In the genomic region with DNA sequence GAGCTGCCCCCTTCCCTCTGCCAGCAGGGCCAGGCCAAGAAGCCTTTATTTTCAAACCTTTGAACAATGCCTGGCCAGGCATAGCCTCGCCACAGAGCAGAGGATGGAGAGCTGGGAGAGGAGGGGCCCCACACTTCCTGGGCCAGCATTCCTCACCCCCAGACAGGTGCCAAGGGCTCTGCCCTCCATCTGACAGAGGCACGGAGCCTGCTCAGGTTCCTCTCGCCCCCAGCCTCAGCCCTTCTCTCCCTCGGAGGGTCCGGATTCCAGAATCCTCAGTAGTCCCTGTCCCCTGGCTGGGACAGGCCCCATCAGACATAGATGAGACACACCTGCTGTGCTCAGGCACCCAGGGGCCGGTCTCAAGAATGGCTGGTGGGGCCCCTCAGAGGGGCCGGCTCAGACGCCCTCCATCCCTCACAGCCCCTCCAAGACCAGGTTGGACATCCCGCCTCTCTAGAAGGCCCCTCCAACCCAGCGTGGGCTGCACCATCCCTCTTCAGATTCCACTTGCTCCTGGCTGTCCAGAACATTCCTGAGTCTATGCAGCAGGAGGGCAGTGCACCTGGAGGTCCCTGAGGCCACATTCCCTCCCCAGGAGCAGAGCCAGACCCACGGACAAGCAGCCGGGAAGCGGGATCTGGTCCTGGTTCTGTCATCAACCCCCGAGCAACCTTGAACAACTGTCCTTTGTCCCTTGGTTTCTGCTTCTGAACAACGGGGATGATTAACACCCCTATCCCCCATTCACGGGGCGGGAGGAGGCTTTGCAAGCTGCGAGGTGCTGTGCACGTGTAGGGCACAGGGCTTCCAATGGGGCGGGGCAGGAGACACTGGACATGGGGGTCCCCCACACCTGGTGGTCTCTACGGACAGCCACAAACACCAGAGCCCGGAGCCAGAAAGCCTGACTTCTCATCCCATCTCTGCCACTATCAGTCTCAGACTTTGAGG, we compare ENCODE assay signal across 22 cellular contexts. TPM values are rescaled to one million over a fixed set of nuclear protein-coding genes. Genes with fewer than 3 reads are reported as not detected.
DNase-seq lines count a peak whose midpoint lies in the region; ATAC-seq and TF ChIP-seq lines count a peak whose summit lies in the region.
"Had no signal": no experiment of that assay in that cellular context is flagged by ENCODE, and none has a peak within 500 bp of the region (broad histone marks: within the 10 kb centered on the region; RNA-seq: fewer than 3 reads in every experiment).

No MANE protein-coding gene starts in this region.

- H2BK120ac ChIP-seq in neuronal stem cell (ENCODE audit: low read depth, low read length) = peak overlapping the region; percentile 98

- no peak overlapping the region for H3K4ac ChIP-seq in neuronal stem cell (ENCODE audit: low read length)

- no peaks in the 10 kb centered on the region for H4K20me1 ChIP-seq in MM.1S (ENCODE audit: insufficient read depth, low read length)

- H3K14ac ChIP-seq in neuronal stem cell (ENCODE audit: low read length) = peak overlapping the region; percentile 23

- H2BK5ac ChIP-seq in neuronal stem cell (ENCODE audit: low read length) = peak overlapping the region; percentile 76

- H3K9me3 Mint-ChIP-seq in central memory CD8-positive, alpha-beta T cell = no peaks in the 10 kb centered on the region

- no CpG with 5 or more reads among the region's 22 CpGs for WGBS in neuronal stem cell (ENCODE audit: extremely low coverage in 2 of 2, insufficient read length in 2 of 2, insufficient replicate concordance in 1 of 2), 2 donors

- H3K27ac Mint-ChIP-seq in central memory CD8-positive, alpha-beta T cell (ENCODE audit: low read depth) = peak overlapping the region; percentile 22
- H3K27ac Mint-ChIP-seq: H9 had no signal

- H3K36me3 Mint-ChIP-seq in central memory CD8-positive, alpha-beta T cell (ENCODE audit: insufficient read depth) = peaks cover 1% of the 10 kb centered on the region

- peak overlapping the region; percentile 75 for H4K91ac ChIP-seq in neuronal stem cell (ENCODE audit: low read depth, low read length, poor library complexity)

- H2AFZ ChIP-seq in MM.1S (ENCODE audit: low read length) (0 out of 2 replicates have a peak overlapping the region, but pooled peaks have one; percentile 20), neuronal stem cell (ENCODE audit: low read length) (no peak overlapping the region)

- no peaks in the 10 kb centered on the region for H3K79me2 ChIP-seq in MM.1S (ENCODE audit: low read length)

- H3K9ac ChIP-seq in MM.1S (ENCODE audit: low read length) (no peak overlapping the region), neuronal stem cell (ENCODE audit: low read depth, low read length, poor library complexity) (no peak overlapping the region)
- H3K9ac ChIP-seq: SK-N-SH had no signal

- H3K9me3 ChIP-seq in MM.1S (replicated peaks; ENCODE audit: insufficient read depth, low read length) (no peaks in the 10 kb centered on the region), neuronal stem cell (replicated peaks in 1 of 2; ENCODE audit: control insufficient read depth in 2 of 2, insufficient read depth in 1 of 2, low read depth in 1 of 2, low read length in 2 of 2) (peaks cover 0 to 14% of the 10 kb centered on the region in 2 donors)
- H3K9me3 ChIP-seq: BE2C, SK-N-SH had no signal

- no peak overlapping the region for H3K4me3 Mint-ChIP-seq in central memory CD8-positive, alpha-beta T cell
- H3K4me3 Mint-ChIP-seq: H9 had no signal

- H3K36me3 ChIP-seq in MM.1S (replicated peaks; ENCODE audit: insufficient read depth, low read length) (no peaks in the 10 kb centered on the region), neuronal stem cell (replicated peaks in 1 of 2; ENCODE audit: control insufficient read depth in 2 of 2, insufficient read depth in 2 of 2, low read length in 2 of 2) (no peaks in the 10 kb centered on the region)
- H3K36me3 ChIP-seq: BE2C had no signal

- H2AK5ac ChIP-seq in neuronal stem cell (ENCODE audit: low read depth, low read length) = peak overlapping the region; percentile 99

- no peak overlapping the region for H4K8ac ChIP-seq in neuronal stem cell (ENCODE audit: low read depth, low read length)

- H3K23ac ChIP-seq in neuronal stem cell (ENCODE audit: low read depth, low read length, poor library complexity) = no peak overlapping the region

- H3K4me3 ChIP-seq in MM.1S (ENCODE audit: low read length) = no peak overlapping the region
- no peak overlapping the region for H3K4me3 ChIP-seq in neuronal stem cell (ENCODE audit: low read length in 2 of 2)
- H3K4me3 ChIP-seq: A549 had no signal

- no peaks in the 10 kb centered on the region for H3F3A ChIP-seq in MM.1S (ENCODE audit: insufficient read depth, low read length)

- H3K4me1 Mint-ChIP-seq in central memory CD8-positive, alpha-beta T cell = peaks cover 17% of the 10 kb centered on the region

- peaks cover 15% of the 10 kb centered on the region for H3K27me3 Mint-ChIP-seq in central memory CD8-positive, alpha-beta T cell

- H3K9me2 ChIP-seq in MM.1S (replicated peaks; ENCODE audit: insufficient read depth, low read length) = no peaks in the 10 kb centered on the region
- H3K9me2 ChIP-seq: SK-N-SH had no signal

- H3K79me1 ChIP-seq in neuronal stem cell (ENCODE audit: low read depth, low read length) = no peaks in the 10 kb centered on the region

- H2BK12ac ChIP-seq in neuronal stem cell (ENCODE audit: low read length) = peak overlapping the region; percentile 63

- ATAC-seq in central memory CD8-positive, alpha-beta T cell (replicated peaks; ENCODE audit: extremely low read depth, poor library complexity, severe bottlenecking) = no peak
- ATAC-seq in HG03045 (IDR thresholded peaks at IDR 0.05; ENCODE audit: unreplicated experiment) = no peak
- ATAC-seq: A549, PC-3 had no signal

- H3K27me3 ChIP-seq in MM.1S (replicated peaks; ENCODE audit: insufficient read depth, low read length) (no peaks in the 10 kb centered on the region), neuronal stem cell (ENCODE audit: control insufficient read depth in 3 of 3, insufficient read depth in 3 of 3, low read depth in 1 of 3, low read length in 3 of 3) (no peaks in the 10 kb centered on the region)
- H3K27me3 ChIP-seq: BE2C had no signal

- peak; percentile 18 for DNase-seq in DMS53 treated with DMSO at 0.1 percent for 48 hours (lab: John Stamatoyannopoulos, UW; ENCODE audit: unreplicated experiment)
- DNase-seq in MM.1S = no peak
- DNase-seq in central memory CD8-positive, alpha-beta T cell (ENCODE audit: low spot score in 2 of 2) = no peak
- no peak for DNase-seq in neuronal stem cell (ENCODE audit: low spot score)
- DNase-seq in activated naive CD4-positive, alpha-beta T cell (lab: John Stamatoyannopoulos, UW) = no peak
- DNase-seq in dermis blood vessel endothelial cell = no peak
- DNase-seq in SKM-1 (lab: John Stamatoyannopoulos, UW; ENCODE audit: unreplicated experiment) = no peak
- DNase-seq: BE2C, DMS79, H9, KG1, NCI-H1105 treated with DMSO at 0.1 percent for 48 hours, NCI-H2081, NCI-H2171, NCI-H345, NCI-H524, NCI-H82, PC-3, SIG-M5, SK-N-SH had no signal

- H2BK15ac ChIP-seq in neuronal stem cell (ENCODE audit: low read length) = peak overlapping the region; percentile 96

- H3K4me2 ChIP-seq in MM.1S (ENCODE audit: low read depth, low read length) (no peak overlapping the region), neuronal stem cell (ENCODE audit: insufficient read depth, low read length, poor library complexity, severe bottlenecking) (no peak overlapping the region)
- H3K4me2 ChIP-seq: A549, SK-N-SH had no signal

- peak overlapping the region; percentile 88 for H3K18ac ChIP-seq in neuronal stem cell (ENCODE audit: low read length)

- H3K4me1 ChIP-seq in MM.1S (ENCODE audit: low read length) (peaks cover 41% of the 10 kb centered on the region), neuronal stem cell (ENCODE audit: control insufficient read depth in 2 of 2, insufficient read depth in 1 of 2, low read depth in 1 of 2, low read length in 2 of 2) (peaks cover 25 to 35% of the 10 kb centered on the region in 2 donors)

- no peak overlapping the region for H3K27ac ChIP-seq in MM.1S (ENCODE audit: low read length)
- H3K27ac ChIP-seq in neuronal stem cell (replicated peaks; ENCODE audit: low read length) = no peak overlapping the region

- no peak for TF ChIP-seq CTCF in MM.1S (IDR thresholded peaks at IDR 0.05; ENCODE audit: low read length)

RNA-seq across cellular contexts. Expression of a gene that starts 13.0 kb away (rescaled TPM):
- 2.6 TPM for polyA plus RNA-seq in neuronal stem cell (2013, experiment 1 of 2)
- polyA plus RNA-seq in neuronal stem cell (2013, experiment 2 of 2) = 2.8 TPM
- total RNA-seq in dermis blood vessel endothelial cell = 75.7 and 80.1 TPM in 2 replicates
